Comparison of ENCODE assay signal across 28 cellular contexts in the genomic region with DNA sequence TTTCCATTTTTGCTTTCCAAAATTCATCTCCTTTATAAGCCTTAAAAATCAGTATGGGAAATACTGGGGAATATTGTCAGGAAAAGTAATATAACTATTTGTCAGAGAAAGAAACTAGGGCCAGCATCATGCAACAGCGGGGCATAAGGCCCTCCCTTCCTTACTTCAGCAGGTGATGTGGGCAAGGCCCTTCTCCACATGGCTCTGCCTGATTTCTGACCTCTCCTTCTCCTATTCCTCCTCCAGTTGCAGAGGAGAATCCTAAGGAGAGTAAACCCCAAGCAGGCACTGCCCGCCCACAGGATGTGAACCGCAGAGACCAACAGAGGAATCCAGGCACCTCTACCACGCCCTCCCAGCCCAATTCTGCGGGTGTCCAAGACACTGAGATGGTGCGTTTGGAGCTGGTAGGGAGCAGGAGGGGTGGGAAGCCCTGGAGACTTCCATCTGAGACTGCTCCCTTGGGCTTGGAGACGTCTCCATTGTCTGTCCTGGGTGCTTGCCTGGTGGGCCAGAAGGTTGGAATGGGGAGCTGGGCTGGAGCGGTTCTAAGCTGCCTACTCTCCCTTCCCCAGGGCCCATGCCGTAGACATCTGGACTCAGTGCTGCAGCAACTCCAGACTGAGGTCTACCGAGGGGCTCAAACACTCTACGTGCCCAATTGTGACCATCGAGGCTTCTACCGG. TPM values are rescaled to one million over a fixed set of nuclear protein-coding genes. Genes with fewer than 3 reads are reported as not detected.
DNase-seq lines count a peak whose midpoint lies in the region; ATAC-seq and TF ChIP-seq lines count a peak whose summit lies in the region.
"Had no signal": no experiment of that assay in that cellular context is flagged by ENCODE, and none has a peak within 500 bp of the region (broad histone marks: within the 10 kb centered on the region; RNA-seq: fewer than 3 reads in every experiment).

No MANE protein-coding gene starts in this region.

- H3K36me3 Mint-ChIP-seq in endodermal cell (ENCODE audit: low read depth), result no peaks in the 10 kb centered on the region
- H3K36me3 Mint-ChIP-seq: natural killer cell treated with Interleukin-12 subunit alpha and Interleukin-12 subunit beta and Interleukin-15 and Interleukin-18, amount 100 ng/mL, for 72 hours had no signal

- H2BK15ac ChIP-seq in IMR-90 (ENCODE audit: low read depth, low read length), result no peak overlapping the region

- H3K56ac ChIP-seq in IMR-90 (ENCODE audit: extremely low read depth, insufficient read depth, low read length), result no peak overlapping the region

- intact Hi-C loops in IMR-90 (cut with micrococcal nuclease) (no loop called here), sigmoid colon (cut with DNase I) (no loop called here)

- no TSS peak for BruUV-seq in IMR-90 (replicated peaks; lab: Mats Ljungman, UMichigan)

- H4K91ac ChIP-seq in IMR-90 (ENCODE audit: insufficient read depth, low read depth, low read length), result no peak overlapping the region

- H3K4ac ChIP-seq in IMR-90 (ENCODE audit: low read depth, low read length), result peak overlapping the region; percentile 31

- no peak overlapping the region for H3K9ac ChIP-seq in IMR-90 (ENCODE audit: low read depth, low read length)
- no peak overlapping the region for H3K9ac ChIP-seq in endodermal cell (ENCODE audit: extremely low read depth, low read length, poor library complexity, severe bottlenecking)

- H3K27me3 Mint-ChIP-seq in endodermal cell (ENCODE audit: insufficient read depth), result peaks cover 37% of the 10 kb centered on the region

- no peak for ATAC-seq in IMR-90 (ENCODE audit: low read depth)
- no peak for ATAC-seq in HG02678 (IDR thresholded peaks at IDR 0.05; ENCODE audit: unreplicated experiment)
- ATAC-seq: activated naive CD8-positive, alpha-beta T cell treated with anti-CD3 and anti-CD28 coated beads, Interleukin-2, amount 50 U/mL, for 24 hours; body of pancreas; foreskin keratinocyte; left lobe of liver; natural killer cell treated with Interleukin-12 subunit alpha and Interleukin-12 subunit beta and Interleukin-15 and Interleukin-18, amount 100 ng/mL, for 72 hours had no signal

- DNase-seq in GM13977 (ENCODE audit: low spot score) (peak; percentile 12), IMR-90 (no peak), endodermal cell (peak; percentile 50), sigmoid colon (peak; percentile 62), NCI-H774 (lab: John Stamatoyannopoulos, UW) (no peak)
- no peak for DNase-seq in stimulated activated CD4-positive, alpha-beta T cell treated with anti-CD3 and anti-CD28 coated beads, Interleukin-15, amount 100 ng/mL, for 24 hours
- DNase-seq: activated CD8-positive, alpha-beta memory T cell treated with anti-CD3 and anti-CD28 coated beads, Interleukin-2, amount 50 U/mL, for 48 hours; activated effector memory CD4-positive, alpha-beta T cell treated with Interleukin-2 at 50 U/mL for 16 hours; activated naive CD8-positive, alpha-beta T cell treated with anti-CD3 and anti-CD28 coated beads, Interleukin-2, amount 50 U/mL, for 24 hours; body of pancreas; C1 segment of cervical spinal cord; effector CD8-positive, alpha-beta T cell; erythroblast; foreskin keratinocyte; H9; NCI-H1092; NCI-H1930; NCI-H345; NCI-H82; stimulated activated CD8-positive, alpha-beta memory T cell treated with anti-CD3 and anti-CD28 coated beads, Interleukin-4, amount 100 ng/mL, for 48 hours; T-helper 9 cell had no signal

- dilution Hi-C loops in IMR-90 (cut with HindIII; ENCODE audit: low sequenced_read_pairs, unreplicated experiment), result no loop called here

- H3K9me3 Mint-ChIP-seq in endodermal cell, result no peaks in the 10 kb centered on the region
- H3K9me3 Mint-ChIP-seq: activated naive CD8-positive, alpha-beta T cell treated with anti-CD3 and anti-CD28 coated beads, Interleukin-2, amount 50 U/mL, for 24 hours; H9; natural killer cell treated with Interleukin-12 subunit alpha and Interleukin-12 subunit beta and Interleukin-15 and Interleukin-18, amount 100 ng/mL, for 72 hours had no signal

- H3K79me1 ChIP-seq in IMR-90 (ENCODE audit: low read depth in 1 of 2, low read length in 2 of 2), result peaks cover 0 to 31% of the 10 kb centered on the region in 2 experiments; a peak in 3 of 4 replicates

- no peak for TF ChIP-seq RAD21 in IMR-90 (IDR thresholded peaks at IDR 0.05; ENCODE audit: low read length)

- H3K23ac ChIP-seq in IMR-90 (ENCODE audit: low read depth, low read length), result no peak overlapping the region

- no peak overlapping the region for H3K4me3 Mint-ChIP-seq in endodermal cell
- H3K4me3 Mint-ChIP-seq: activated naive CD8-positive, alpha-beta T cell treated with anti-CD3 and anti-CD28 coated beads, Interleukin-2, amount 50 U/mL, for 24 hours; H9; natural killer cell treated with Interleukin-12 subunit alpha and Interleukin-12 subunit beta and Interleukin-15 and Interleukin-18, amount 100 ng/mL, for 72 hours had no signal

- H3K9me3 ChIP-seq in IMR-90 (ENCODE audit: control insufficient read depth, insufficient read depth, low read length), result no peaks in the 10 kb centered on the region
- H3K9me3 ChIP-seq in endodermal cell (ENCODE audit: control insufficient read depth, low read length), result no peaks in the 10 kb centered on the region
- H3K9me3 ChIP-seq in sigmoid colon, result no peaks in the 10 kb centered on the region
- H3K9me3 ChIP-seq: body of pancreas, Caco-2 had no signal

- POLR2A ChIA-PET in IMR-90 (lab: Charles Lee; ENCODE audit: unreplicated experiment), result no interaction called here

- CTCF ChIA-PET in IMR-90 (lab: Yijun Ruan, JAX), result interaction anchor here (1.9 to 3.9 kb wide), 3 partner anchors 30 to 35 kb away, joined by 5 to 39 read pairs (median 21); no protein-coding TSS in a partner anchor

- H3K9me1 ChIP-seq in IMR-90 (ENCODE audit: insufficient read depth, low read length), result peaks cover 12% of the 10 kb centered on the region

- H3K27ac ChIP-seq in IMR-90 (ENCODE audit: insufficient read depth, low read length) (no peak overlapping the region), endodermal cell (ENCODE audit: low read depth, low read length) (no peak overlapping the region), sigmoid colon (no peak overlapping the region)
- H3K27ac ChIP-seq: body of pancreas, foreskin keratinocyte had no signal

- WGBS in IMR-90 (ENCODE audit: extremely low coverage in 2 of 2, insufficient read length in 1 of 2), 2 experiments, result 81% methylated on average over 3 of the region's 13 CpGs; no CpG with 5 or more reads in 1 of the 2 experiments
- 92 to 95% methylated on average over 11 to 13 of the region's 13 CpGs for WGBS in endodermal cell (ENCODE audit: insufficient coverage in 1 of 2, insufficient read length in 1 of 2), 2 experiments
- 87 to 92% methylated on average over 13 of the region's 13 CpGs for WGBS in sigmoid colon, 2 donors

- no peaks in the 10 kb centered on the region for H4K20me1 ChIP-seq in IMR-90 (ENCODE audit: insufficient read depth, low read length)

- no peak overlapping the region for H3K27ac Mint-ChIP-seq in endodermal cell
- H3K27ac Mint-ChIP-seq: activated naive CD8-positive, alpha-beta T cell treated with anti-CD3 and anti-CD28 coated beads, Interleukin-2, amount 50 U/mL, for 24 hours had no signal

- peak overlapping the region; percentile 66 for H2AFZ ChIP-seq in IMR-90 (replicated peaks; ENCODE audit: low read length, poor library complexity)

- H4K5ac ChIP-seq in IMR-90 (ENCODE audit: low read depth, low read length), result no peak overlapping the region

- no peaks in the 10 kb centered on the region for H3K27me3 ChIP-seq in IMR-90 (ENCODE audit: control insufficient read depth, insufficient read depth, low read length)
- peaks cover 31% of the 10 kb centered on the region for H3K27me3 ChIP-seq in endodermal cell (ENCODE audit: control insufficient read depth, insufficient read depth, low read length, poor library complexity, severe bottlenecking)
- no peaks in the 10 kb centered on the region for H3K27me3 ChIP-seq in sigmoid colon
- H3K27me3 ChIP-seq: body of pancreas, foreskin keratinocyte had no signal

- H2AK5ac ChIP-seq in IMR-90 (ENCODE audit: low read depth, low read length), result no peak overlapping the region

- no peak for TF ChIP-seq POLR2A in IMR-90 (IDR thresholded peaks at IDR 0.05; ENCODE audit: low read depth, low read length)
- TF ChIP-seq POLR2A in sigmoid colon (IDR thresholded peaks at IDR 0.05), result no peak

- H4K8ac ChIP-seq in IMR-90 (ENCODE audit: low read depth in 2 of 2, low read length in 2 of 2), result no peak overlapping the region

- no peak overlapping the region for H3K4me2 ChIP-seq in IMR-90 (ENCODE audit: low read depth, low read length)

- H3K4me1 Mint-ChIP-seq in endodermal cell, result peaks cover 58% of the 10 kb centered on the region

- H2BK5ac ChIP-seq in IMR-90 (ENCODE audit: low read depth, low read length, poor library complexity, severe bottlenecking), result no peak overlapping the region

- no peak overlapping the region for H3K14ac ChIP-seq in IMR-90 (replicated peaks; ENCODE audit: low read depth, low read length)

- no peak overlapping the region for H2BK20ac ChIP-seq in IMR-90 (ENCODE audit: low read depth, low read length)

- H3K36me3 ChIP-seq in IMR-90 (ENCODE audit: control insufficient read depth, insufficient read depth, low read length) (peaks cover 7% of the 10 kb centered on the region; the same call in 1 of the 2 replicates), endodermal cell (ENCODE audit: control insufficient read depth, insufficient read depth, low read length) (no peaks in the 10 kb centered on the region), sigmoid colon (peaks cover 0 to 8% (median 0%) of the 10 kb centered on the region in 4 donors)

- in situ Hi-C loops in GM13977 (cut with MboI; ENCODE audit: low pct_unique_long_range_greater_than_20kb, low sequenced_read_pairs, unreplicated experiment), result no loop called here
- in situ Hi-C loops in IMR-90 (cut with MboI; ENCODE audit: low sequenced_read_pairs), result no loop called here

- TF ChIP-seq CTCF in GM13977 (IDR thresholded peaks at IDR 0.05; ENCODE audit: extremely low read depth, insufficient read depth, missing control alignments) (no peak), IMR-90 (conservative IDR thresholded peaks at IDR 0.05; ENCODE audit: low read depth, low read length) (no peak), endodermal cell (conservative IDR thresholded peaks at IDR 0.05) (no peak), sigmoid colon (IDR thresholded peaks at IDR 0.05) (no peak)

- TF ChIP-seq EP300 in sigmoid colon (IDR thresholded peaks at IDR 0.05), result no peak

- no peak overlapping the region for H3K18ac ChIP-seq in IMR-90 (ENCODE audit: low read depth, low read length)

- H2BK120ac ChIP-seq in IMR-90 (ENCODE audit: low read depth, low read length), result no peak overlapping the region

- H3K4me1 ChIP-seq in IMR-90 (ENCODE audit: control insufficient read depth, insufficient read depth, low read length) (peaks cover 28% of the 10 kb centered on the region), endodermal cell (ENCODE audit: control insufficient read depth, insufficient read depth, low read length) (peaks cover 27% of the 10 kb centered on the region), sigmoid colon (peaks cover 0 to 33% (median 29%) of the 10 kb centered on the region in 4 donors)

- no peak overlapping the region for H2AK9ac ChIP-seq in IMR-90 (replicated peaks; ENCODE audit: low read depth, low read length, poor library complexity)

- no peak overlapping the region for H3K4me3 ChIP-seq in IMR-90 (ENCODE audit: insufficient read depth, low read depth, low read length)
- no peak overlapping the region for H3K4me3 ChIP-seq in endodermal cell (ENCODE audit: low read length)
- no peak overlapping the region for H3K4me3 ChIP-seq in sigmoid colon
- H3K4me3 ChIP-seq: body of pancreas had no signal

RNA-seq across cellular contexts. Expression of gene SOAT2, which starts 2.7 kb away (rescaled TPM):
- under 0.01 and 0.18 TPM in 2 replicates for total RNA-seq in IMR-90 (2012; rRNA removed)
- polyA plus RNA-seq in IMR-90 (2012; rRNA removed), result 0.39 and 0.55 TPM in 2 replicates
- polyA plus RNA-seq in IMR-90 (2012; cell fraction: cytosol; rRNA removed), result 0.18 and 0.27 TPM in 2 replicates
- polyA plus RNA-seq in IMR-90 (2012; cell fraction: nucleus; rRNA removed; ENCODE audit: low replicate concordance), result 0.52 and 1.3 TPM in 2 replicates
- under 1 TPM; 0.46 to 0.71 TPM for total RNA-seq in endodermal cell
- polyA plus RNA-seq in endodermal cell (2013, experiment 1 of 2), result 0.28 TPM
- polyA plus RNA-seq in endodermal cell (2013, experiment 2 of 2), result 0.21 TPM
- under 1 TPM in 2 of 4 donors, not detected in 2; 0.41 to 0.55 TPM for total RNA-seq in sigmoid colon
- under 1 TPM in 1 of 3 donors, not detected in 2; 0.09 TPM for polyA plus RNA-seq in sigmoid colon
- total RNA-seq: body of pancreas, chondrocyte, foreskin keratinocyte, H9, urinary bladder had no signal
- polyA plus RNA-seq: AG04450, foreskin keratinocyte had no signal

RNA-seq across cellular contexts. Expression of gene IGFBP6, which starts 3.1 kb away (rescaled TPM):
- total RNA-seq in IMR-90 (2012; rRNA removed), result 124 and 140 TPM in 2 replicates
- 337 and 373 TPM in 2 replicates for polyA plus RNA-seq in IMR-90 (2012; rRNA removed)
- 592 and 623 TPM in 2 replicates for polyA plus RNA-seq in IMR-90 (2012; cell fraction: cytosol; rRNA removed)
- 90.7 and 186 TPM in 2 replicates for polyA plus RNA-seq in IMR-90 (2012; cell fraction: nucleus; rRNA removed; ENCODE audit: low replicate concordance)
- 10 to 100 TPM; 21.7 to 48.4 TPM for total RNA-seq in endodermal cell
- 13.5 TPM for polyA plus RNA-seq in endodermal cell (2013, experiment 1 of 2)
- polyA plus RNA-seq in endodermal cell (2013, experiment 2 of 2), result 23.1 TPM
- 100 to 1,000 TPM; 127 to 444 (median 384) TPM for total RNA-seq in sigmoid colon
- 100 to 1,000 TPM in 1 of 3 donors, 10 to 100 TPM in 1, 1 to 10 TPM in 1; 3.0 to 133 (median 35.9) TPM for polyA plus RNA-seq in sigmoid colon
- total RNA-seq: natural killer cell treated with Interleukin-12 subunit alpha and Interleukin-12 subunit beta and Interleukin-15 and Interleukin-18, amount 100 ng/mL, for 72 hours had no signal

RNA-seq across cellular contexts. Expression of gene SPRYD3, which starts 21.4 kb away (rescaled TPM):
- 21.7 and 25.6 TPM in 2 replicates for total RNA-seq in IMR-90 (2012; rRNA removed)
- polyA plus RNA-seq in IMR-90 (2012; rRNA removed), result 27.8 and 28.8 TPM in 2 replicates
- polyA plus RNA-seq in IMR-90 (2012; cell fraction: cytosol; rRNA removed), result 20.9 and 26.7 TPM in 2 replicates
- 24.4 and 31.3 TPM in 2 replicates for polyA plus RNA-seq in IMR-90 (2012; cell fraction: nucleus; rRNA removed; ENCODE audit: low replicate concordance)
- 10 to 100 TPM; 13.0 to 18.4 TPM for total RNA-seq in endodermal cell
- 6.8 TPM for polyA plus RNA-seq in endodermal cell (2013, experiment 1 of 2)
- 7.2 TPM for polyA plus RNA-seq in endodermal cell (2013, experiment 2 of 2)
- total RNA-seq in sigmoid colon, result 10 to 100 TPM; 31.9 to 41.4 (median 35.7) TPM
- polyA plus RNA-seq in sigmoid colon, result 10 to 100 TPM; 20.1 to 33.4 (median 27.0) TPM

RNA-seq across cellular contexts. Expression of gene TNS2, which starts 50.7 kb away (rescaled TPM):
- 10.4 and 10.6 TPM in 2 replicates for total RNA-seq in IMR-90 (2012; rRNA removed)
- polyA plus RNA-seq in IMR-90 (2012; rRNA removed), result 67.2 and 68.0 TPM in 2 replicates
- polyA plus RNA-seq in IMR-90 (2012; cell fraction: cytosol; rRNA removed), result 18.8 and 35.8 TPM in 2 replicates
- polyA plus RNA-seq in IMR-90 (2012; cell fraction: nucleus; rRNA removed; ENCODE audit: low replicate concordance), result 243 and 578 TPM in 2 replicates
- total RNA-seq in endodermal cell, result 10 to 100 TPM; 10.2 to 12.6 TPM
- polyA plus RNA-seq in endodermal cell (2013, experiment 1 of 2), result 9.5 TPM
- 9.6 TPM for polyA plus RNA-seq in endodermal cell (2013, experiment 2 of 2)
- 100 to 1,000 TPM; 109 to 117 (median 113) TPM for total RNA-seq in sigmoid colon
- 10 to 100 TPM; 12.5 to 60.1 (median 47.4) TPM for polyA plus RNA-seq in sigmoid colon

Comparison
In these comparisons a context has a peak if more than half of its experiments do, and no peak if none do; other contexts are left out.
1. DNase-seq: peak in GM13977 (single experiment), endodermal cell (single experiment) and sigmoid colon (single experiment); none in IMR-90 (single experiment), NCI-H774 (single experiment) and stimulated activated CD4-positive, alpha-beta T cell treated with anti-CD3 and anti-CD28 coated beads, Interleukin-15, amount 100 ng/mL, for 24 hours (single experiment).